Comparison of ENCODE assay signal across 1 cellular context in the genomic region with DNA sequence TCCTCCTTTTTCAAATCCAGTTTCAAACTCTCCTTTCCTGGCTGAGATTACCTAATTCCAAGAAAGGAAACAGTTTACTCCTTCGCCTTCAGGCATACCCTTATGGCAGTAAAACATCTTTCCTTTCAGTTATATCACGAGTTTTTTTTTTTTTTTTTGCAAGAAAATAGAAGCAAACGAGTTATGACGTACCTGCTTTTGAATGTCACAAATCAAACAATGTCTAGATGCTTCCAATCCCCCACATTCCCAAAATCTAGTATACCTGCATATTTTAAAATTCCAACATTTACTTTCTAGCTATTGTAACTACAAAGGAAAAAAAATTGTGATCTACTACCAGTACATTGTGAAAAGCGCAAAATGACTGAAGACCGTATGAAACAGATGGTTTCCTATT.
TF ChIP-seq lines count a peak whose summit lies in the region.

No MANE protein-coding gene starts in this region.

TF ChIP-seq in SK-N-SH treated with all-trans-retinoic acid at 6 μM for 48 hours, 23 proteins besides CTCF, POLR2A, EP300 and RAD21:
- no peak for TF ChIP-seq ZNF8 (CRISPR knock-in tag; IDR thresholded peaks at IDR 0.05)
- no peak for TF ChIP-seq ISL1 (CRISPR knock-in tag; IDR thresholded peaks at IDR 0.05)
- no peak for TF ChIP-seq BACH2 (CRISPR knock-in tag; IDR thresholded peaks at IDR 0.05; ENCODE audit: borderline replicate concordance)
- TF ChIP-seq TCF4 (CRISPR knock-in tag; IDR thresholded peaks at IDR 0.05; ENCODE audit: borderline replicate concordance): no peak
- no peak for TF ChIP-seq ZNF565 (CRISPR knock-in tag; conservative IDR thresholded peaks at IDR 0.05; ENCODE audit: low read depth)
- TF ChIP-seq, protein P1, sequence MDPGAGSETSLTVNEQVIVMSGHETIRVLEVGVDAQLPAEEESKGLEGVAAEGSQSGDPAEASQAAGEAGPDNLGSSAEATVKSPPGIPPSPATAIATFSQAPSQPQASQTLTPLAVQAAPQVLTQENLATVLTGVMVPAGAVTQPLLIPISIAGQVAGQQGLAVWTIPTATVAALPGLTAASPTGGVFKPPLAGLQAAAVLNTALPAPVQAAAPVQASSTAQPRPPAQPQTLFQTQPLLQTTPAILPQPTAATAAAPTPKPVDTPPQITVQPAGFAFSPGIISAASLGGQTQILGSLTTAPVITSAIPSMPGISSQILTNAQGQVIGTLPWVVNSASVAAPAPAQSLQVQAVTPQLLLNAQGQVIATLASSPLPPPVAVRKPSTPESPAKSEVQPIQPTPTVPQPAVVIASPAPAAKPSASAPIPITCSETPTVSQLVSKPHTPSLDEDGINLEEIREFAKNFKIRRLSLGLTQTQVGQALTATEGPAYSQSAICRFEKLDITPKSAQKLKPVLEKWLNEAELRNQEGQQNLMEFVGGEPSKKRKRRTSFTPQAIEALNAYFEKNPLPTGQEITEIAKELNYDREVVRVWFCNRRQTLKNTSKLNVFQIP (CRISPR knock-in tag; IDR thresholded peaks at IDR 0.05; ENCODE audit: borderline replicate concordance, low read depth): no peak
- TF ChIP-seq CSDC2 (CRISPR knock-in tag; IDR thresholded peaks at IDR 0.05): no peak
- TF ChIP-seq, protein P2, sequence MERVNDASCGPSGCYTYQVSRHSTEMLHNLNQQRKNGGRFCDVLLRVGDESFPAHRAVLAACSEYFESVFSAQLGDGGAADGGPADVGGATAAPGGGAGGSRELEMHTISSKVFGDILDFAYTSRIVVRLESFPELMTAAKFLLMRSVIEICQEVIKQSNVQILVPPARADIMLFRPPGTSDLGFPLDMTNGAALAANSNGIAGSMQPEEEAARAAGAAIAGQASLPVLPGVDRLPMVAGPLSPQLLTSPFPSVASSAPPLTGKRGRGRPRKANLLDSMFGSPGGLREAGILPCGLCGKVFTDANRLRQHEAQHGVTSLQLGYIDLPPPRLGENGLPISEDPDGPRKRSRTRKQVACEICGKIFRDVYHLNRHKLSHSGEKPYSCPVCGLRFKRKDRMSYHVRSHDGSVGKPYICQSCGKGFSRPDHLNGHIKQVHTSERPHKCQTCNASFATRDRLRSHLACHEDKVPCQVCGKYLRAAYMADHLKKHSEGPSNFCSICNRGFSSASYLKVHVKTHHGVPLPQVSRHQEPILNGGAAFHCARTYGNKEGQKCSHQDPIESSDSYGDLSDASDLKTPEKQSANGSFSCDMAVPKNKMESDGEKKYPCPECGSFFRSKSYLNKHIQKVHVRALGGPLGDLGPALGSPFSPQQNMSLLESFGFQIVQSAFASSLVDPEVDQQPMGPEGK (CRISPR knock-in tag; IDR thresholded peaks at IDR 0.05; ENCODE audit: borderline replicate concordance): no peak
- TF ChIP-seq RARB (CRISPR knock-in tag; IDR thresholded peaks at IDR 0.05): no peak
- no peak for TF ChIP-seq SNAI2 (CRISPR knock-in tag; IDR thresholded peaks at IDR 0.05)
- no peak for TF ChIP-seq ZFP3 (CRISPR knock-in tag; IDR thresholded peaks at IDR 0.05)
- no peak for TF ChIP-seq TOX (CRISPR knock-in tag; IDR thresholded peaks at IDR 0.05; ENCODE audit: borderline replicate concordance)
- TF ChIP-seq, protein P3, sequence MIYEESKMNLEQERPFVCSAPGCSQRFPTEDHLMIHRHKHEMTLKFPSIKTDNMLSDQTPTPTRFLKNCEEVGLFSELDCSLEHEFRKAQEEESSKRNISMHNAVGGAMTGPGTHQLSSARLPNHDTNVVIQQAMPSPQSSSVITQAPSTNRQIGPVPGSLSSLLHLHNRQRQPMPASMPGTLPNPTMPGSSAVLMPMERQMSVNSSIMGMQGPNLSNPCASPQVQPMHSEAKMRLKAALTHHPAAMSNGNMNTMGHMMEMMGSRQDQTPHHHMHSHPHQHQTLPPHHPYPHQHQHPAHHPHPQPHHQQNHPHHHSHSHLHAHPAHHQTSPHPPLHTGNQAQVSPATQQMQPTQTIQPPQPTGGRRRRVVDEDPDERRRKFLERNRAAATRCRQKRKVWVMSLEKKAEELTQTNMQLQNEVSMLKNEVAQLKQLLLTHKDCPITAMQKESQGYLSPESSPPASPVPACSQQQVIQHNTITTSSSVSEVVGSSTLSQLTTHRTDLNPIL (CRISPR knock-in tag; IDR thresholded peaks at IDR 0.05; ENCODE audit: low read depth): no peak
- no peak for TF ChIP-seq GLIS3 (CRISPR knock-in tag; IDR thresholded peaks at IDR 0.05)
- TF ChIP-seq ZC3H10 (CRISPR knock-in tag; IDR thresholded peaks at IDR 0.05): no peak
